8 cellular contexts compared by ENCODE assay signal in genomic region chr1:150067184-150068182, GRCh38. TPM values are rescaled to one million over a fixed set of nuclear protein-coding genes. Genes with fewer than 3 reads are reported as not detected.
A peak's percentile ranks its signal among the peaks of the same experiment; 100 is the strongest.
DNase-seq lines count a peak whose midpoint lies in the region; ATAC-seq and TF ChIP-seq lines count a peak whose summit lies in the region.

Gene VPS45, plus strand, starts transcription at chr1:150067776. Its CDS starts 82 bp downstream, at chr1:150067858.

- peak; percentile 90 for ATAC-seq in GM19023 (IDR thresholded peaks at IDR 0.05; ENCODE audit: unreplicated experiment)
- peak; percentile 89 for ATAC-seq in HG03280 (IDR thresholded peaks at IDR 0.05; ENCODE audit: unreplicated experiment)

- H3K4me3 Mint-ChIP-seq in chondrocyte (ENCODE audit: unreplicated experiment), result peak within 1 kb of the TSS; percentile 91

- peak; percentile 89 for DNase-seq in AG08396 (ENCODE audit: low spot score)
- DNase-seq in NCI-H460 (ENCODE audit: extremely low read depth, low read depth), result peak; percentile 85
- peak; percentile 73 to 83 for DNase-seq in activated CD4-positive, alpha-beta T cell treated with anti-CD3 and anti-CD28 coated beads for 24 hours (ENCODE audit: low read depth in 2 of 2)
- DNase-seq in chondrocyte (ENCODE audit: low spot score), result peak; percentile 95
- DNase-seq in kidney tubule cell (ENCODE audit: low spot score), result peak; percentile 89
- peak; percentile 60 to 82 (median 76) for DNase-seq in stimulated activated CD4-positive, alpha-beta T cell treated with anti-CD3 and anti-CD28 coated beads, Interleukin-1b, Interleukin-23, amount 100 ng/mL, for 24 hours (ENCODE audit: low read depth in 4 of 4, low spot score in 1 of 4)

- H3K27ac Mint-ChIP-seq in chondrocyte (ENCODE audit: unreplicated experiment), result peak within 1 kb of the TSS; percentile 94

- peaks cover 31% of the 10 kb centered on the region for H3K4me1 Mint-ChIP-seq in chondrocyte (ENCODE audit: low read depth)

- peaks cover 5% of the 10 kb centered on the region for H3K36me3 Mint-ChIP-seq in chondrocyte (ENCODE audit: low read depth)

- TF ChIP-seq CTCF in chondrocyte (IDR thresholded peaks at IDR 0.05), result peak; percentile 38

- H3K27me3 Mint-ChIP-seq in chondrocyte (ENCODE audit: low read depth), result no peaks in the 10 kb centered on the region

- no peaks in the 10 kb centered on the region for H3K9me3 Mint-ChIP-seq in chondrocyte (ENCODE audit: low read depth)

RNA-seq across cellular contexts. Expression of gene VPS45, which starts in this region (rescaled TPM):
- 43.4 and 46.9 TPM in 2 replicates for total RNA-seq in NCI-H460 (2014; rRNA removed; shearing (Covaris generic))
- polyA plus RNA-seq in NCI-H460 (2014; cell fraction: nucleus; rRNA removed), result 56.0 and 69.5 TPM in 2 replicates
- 28.7 to 55.3 TPM (median 33.1 TPM) in 3 replicates for total RNA-seq in chondrocyte

Comparison
In these comparisons a context has a peak if more than half of its experiments do, and no peak if none do; other contexts are left out.
1. Peak in every context shown above with its lines: DNase-seq and ATAC-seq.